In genomic region chr7:78014401-78014800, GRCh38 we compare ENCODE assay signal across 35 cellular contexts.
"Had no signal": no experiment of that assay in that cellular context is flagged by ENCODE, and none has a peak within 500 bp of the region (broad histone marks: within the 10 kb centered on the region; RNA-seq: fewer than 3 reads in every experiment).

No MANE protein-coding gene starts in this region.

- H3K27ac Mint-ChIP-seq: activated CD4-positive, alpha-beta T cell treated with anti-CD3 and anti-CD28 coated beads for 36 hours; activated CD4-positive, alpha-beta T cell treated with anti-CD3 and anti-CD28 coated beads, Interleukin-2, amount 10 ng/mL, durations not matched to agents 7 days and 5 days; activated CD8-positive, alpha-beta T cell treated with anti-CD3 and anti-CD28 coated beads, Interleukin-2, amount 10 ng/mL, durations not matched to agents 7 days and 5 days; activated naive CD4-positive, alpha-beta T cell treated with anti-CD3 and anti-CD28 coated beads, Interleukin-2, amount 50 U/mL, for 24 hours; activated naive CD8-positive, alpha-beta T cell treated with anti-CD3 and anti-CD28 coated beads, Interleukin-2, amount 10 ng/mL, durations not matched to agents 7 days and 5 days; activated T-cell treated with anti-CD3 and anti-CD28 coated beads, Interleukin-2, amount 50 U/mL, for 24 hours; activated T-helper 2 cell treated with anti-CD3 and anti-CD28 coated beads, Interferon-gamma antibody, Interleukin-2, Interleukin-4, amounts not matched to agents 10 μg/mL and 5 μg/mL and 100 μg/mL, durations not matched to agents 14 hours and 24 hours and 36 hours; T-helper 1 cell treated with Interleukin-12 subunit alpha and Interleukin-12 subunit beta and Interleukin-4 antibody, amounts not matched to agents 30 μg/mL and 1 μg/mL, for 36 hours; T-helper 2 cell treated with Interferon-gamma antibody and Interleukin-4, amounts not matched to agents 5 μg/mL and 100 μg/mL, for 36 hours; WTC11 had no signal

- H3K9me3 Mint-ChIP-seq: activated CD4-positive, alpha-beta T cell treated with anti-CD3 and anti-CD28 coated beads, Interleukin-2, amount 10 ng/mL, durations not matched to agents 7 days and 5 days; activated naive CD4-positive, alpha-beta T cell treated with anti-CD3 and anti-CD28 coated beads, Interleukin-2, amount 50 U/mL, for 24 hours; activated naive CD8-positive, alpha-beta T cell treated with anti-CD3 and anti-CD28 coated beads, Interleukin-2, amount 10 ng/mL, durations not matched to agents 7 days and 5 days; activated T-cell treated with anti-CD3 and anti-CD28 coated beads, Interleukin-2, amount 50 U/mL, for 24 hours; activated T-helper 2 cell treated with anti-CD3 and anti-CD28 coated beads, Interferon-gamma antibody, Interleukin-2, Interleukin-4, amounts not matched to agents 10 μg/mL and 5 μg/mL and 100 μg/mL, durations not matched to agents 14 hours and 24 hours and 36 hours; T-helper 1 cell treated with Interleukin-12 subunit alpha and Interleukin-12 subunit beta and Interleukin-4 antibody, amounts not matched to agents 30 μg/mL and 1 μg/mL, for 36 hours; T-helper 2 cell treated with Interferon-gamma antibody and Interleukin-4, amounts not matched to agents 5 μg/mL and 100 μg/mL, for 36 hours; WTC11 had no signal

- H3K27ac ChIP-seq: body of pancreas, breast epithelium, Peyer's patch, SJSA1 had no signal

- DNase-seq: activated CD4-positive, alpha-beta T cell treated with anti-CD3 and anti-CD28 coated beads for 36 hours; activated CD4-positive, alpha-beta T cell treated with anti-CD3 and anti-CD28 coated beads, Interleukin-2, amount 10 ng/mL, durations not matched to agents 7 days and 5 days; activated CD4-positive, alpha-beta T cell treated with anti-CD3 and anti-CD28 coated beads, Interleukin-2, amount 50 U/mL, for 48 hours; activated CD8-positive, alpha-beta T cell treated with anti-CD3 and anti-CD28 coated beads, Interleukin-2, amount 10 ng/mL, durations not matched to agents 7 days and 5 days; activated gamma-delta T cell; activated naive CD4-positive, alpha-beta T cell treated with Interleukin-2 at 50 U/mL for 16 hours; activated naive CD8-positive, alpha-beta T cell treated with anti-CD3 and anti-CD28 coated beads, Interleukin-2, amount 10 ng/mL, durations not matched to agents 7 days and 5 days; activated T-cell treated with anti-CD3 and anti-CD28 coated beads, Interleukin-2, amount 50 U/mL, for 24 hours; amygdala; body of pancreas; Karpas-422; KBM-7; NCI-H1105; NCI-H1417 treated with DMSO at 0.1 percent for 48 hours; NCI-H1694 treated with DMSO at 0.1 percent for 48 hours; NCI-H2029; NCI-H226; NCI-H446 treated with DMSO at 0.1 percent for 48 hours; NCI-H524; NCI-H774; PC-3; Peyer's patch; RPMI8226; SHP77 treated with DMSO at 0.1 percent for 48 hours; SK-N-SH had no signal

- H3K36me3 Mint-ChIP-seq: activated naive CD4-positive, alpha-beta T cell treated with anti-CD3 and anti-CD28 coated beads, Interleukin-2, amount 50 U/mL, for 24 hours; activated naive CD8-positive, alpha-beta T cell treated with anti-CD3 and anti-CD28 coated beads, Interleukin-2, amount 10 ng/mL, durations not matched to agents 7 days and 5 days; WTC11 had no signal

- H3K4me3 ChIP-seq: body of pancreas, breast epithelium, Peyer's patch, SJSA1 had no signal

- H3K4me3 Mint-ChIP-seq: activated CD4-positive, alpha-beta T cell treated with anti-CD3 and anti-CD28 coated beads for 36 hours; activated CD4-positive, alpha-beta T cell treated with anti-CD3 and anti-CD28 coated beads, Interleukin-2, amount 10 ng/mL, durations not matched to agents 7 days and 5 days; activated CD8-positive, alpha-beta T cell treated with anti-CD3 and anti-CD28 coated beads, Interleukin-2, amount 10 ng/mL, durations not matched to agents 7 days and 5 days; activated naive CD4-positive, alpha-beta T cell treated with anti-CD3 and anti-CD28 coated beads, Interleukin-2, amount 50 U/mL, for 24 hours; activated naive CD8-positive, alpha-beta T cell treated with anti-CD3 and anti-CD28 coated beads, Interleukin-2, amount 10 ng/mL, durations not matched to agents 7 days and 5 days; activated T-cell treated with anti-CD3 and anti-CD28 coated beads, Interleukin-2, amount 50 U/mL, for 24 hours; T-helper 1 cell treated with Interleukin-12 subunit alpha and Interleukin-12 subunit beta and Interleukin-4 antibody, amounts not matched to agents 30 μg/mL and 1 μg/mL, for 36 hours; T-helper 2 cell treated with Interferon-gamma antibody and Interleukin-4, amounts not matched to agents 5 μg/mL and 100 μg/mL, for 36 hours; WTC11 had no signal

- ATAC-seq: activated CD4-positive, alpha-beta T cell treated with anti-CD3 and anti-CD28 coated beads for 36 hours; activated CD4-positive, CD25-positive, alpha-beta regulatory T cell treated with anti-CD3 and anti-CD28 coated beads, Interleukin-2, amount 50 U/mL, for 24 hours; activated CD8-positive, alpha-beta T cell treated with anti-CD3 and anti-CD28 coated beads, Interleukin-2, amount 10 ng/mL, durations not matched to agents 7 days and 5 days; body of pancreas; PC-3; WTC11 had no signal

- H3K4me1 ChIP-seq: breast epithelium had no signal

- H3K9me3 ChIP-seq: body of pancreas, breast epithelium, Peyer's patch, SK-N-SH had no signal

- FAIRE-seq: astrocyte, TTC549 had no signal

- H3K27me3 ChIP-seq: body of pancreas, breast epithelium, Peyer's patch had no signal

- H3K36me3 ChIP-seq: breast epithelium, Peyer's patch, SJSA1 had no signal

- H3K9ac ChIP-seq: SK-N-SH had no signal
